ENCODE assay signal across 21 cellular contexts in genomic region chr17:280216-280615, GRCh38.
DNase-seq lines count a peak whose midpoint lies in the region; ATAC-seq, FAIRE-seq and TF ChIP-seq lines count a peak whose summit lies in the region.
"Had no signal": no experiment of that assay in that cellular context is flagged by ENCODE, and none has a peak within 500 bp of the region (broad histone marks: within the 10 kb centered on the region; RNA-seq: fewer than 3 reads in every experiment).

No MANE protein-coding gene starts in this region.

- no peak overlapping the region for H3K9ac ChIP-seq in kidney (ENCODE audit: low read length in 2 of 2)
- no peak overlapping the region for H3K9ac ChIP-seq in parathyroid adenoma

- no peaks in the 10 kb centered on the region for H3K79me2 ChIP-seq in parathyroid adenoma

- H3K27ac ChIP-seq in heart right ventricle = peak overlapping the region; percentile 11 to 82 (median 52)
- peak overlapping the region; percentile 52 to 79 for H3K27ac ChIP-seq in kidney (ENCODE audit: low read depth in 2 of 2, low read length in 2 of 2)
- H3K27ac ChIP-seq in parathyroid adenoma = peak overlapping the region; percentile 32
- H3K27ac ChIP-seq in uterus = peak overlapping the region in 1 of 2 donors; percentile 27

- ATAC-seq in heart right ventricle (peak in 3 of 8 donors; percentile 32 to 51 (median 35)), Right ventricle myocardium inferior (no peak)
- ATAC-seq in activated T-cell treated with anti-CD3 and anti-CD28 coated beads, Interleukin-2, amount 50 U/mL, for 4 hours = no peak
- ATAC-seq: activated naive CD8-positive, alpha-beta T cell treated with anti-CD3 and anti-CD28 coated beads, Interleukin-2, amount 50 U/mL, for 24 hours; natural killer cell treated with Interleukin-12 subunit alpha and Interleukin-12 subunit beta and Interleukin-15 and Interleukin-18, amount 100 ng/mL, for 72 hours; SK-N-SH treated with all-trans-retinoic acid at 6 μM for 48 hours had no signal

- no peak for FAIRE-seq in kidney (lab: Jason Lieb, UNC)
- FAIRE-seq: islet of Langerhans had no signal

- peaks cover 0 to 9% (median 0%) of the 10 kb centered on the region in 11 donors for H3K9me3 ChIP-seq in heart right ventricle
- no peaks in the 10 kb centered on the region for H3K9me3 ChIP-seq in kidney (ENCODE audit: control insufficient read depth in 1 of 2, low read length in 2 of 2)
- no peaks in the 10 kb centered on the region for H3K9me3 ChIP-seq in parathyroid adenoma (ENCODE audit: control insufficient read depth, low read length)
- no peaks in the 10 kb centered on the region for H3K9me3 ChIP-seq in uterus
- no peaks in the 10 kb centered on the region for H3K9me3 ChIP-seq in MG63
- H3K9me3 ChIP-seq: breast epithelium had no signal

- no peak for TF ChIP-seq POLR2A in uterus (IDR thresholded peaks at IDR 0.05)

- H3K4me3 ChIP-seq in heart right ventricle (no peak overlapping the region), kidney (ENCODE audit: low read length in 2 of 2) (no peak overlapping the region), parathyroid adenoma (ENCODE audit: low read depth, low read length) (no peak overlapping the region), uterus (no peak overlapping the region), MG63 (no peak overlapping the region)
- H3K4me3 ChIP-seq: breast epithelium had no signal

- H3K9me3 Mint-ChIP-seq in activated T-cell treated with anti-CD3 and anti-CD28 coated beads, Interleukin-2, amount 50 U/mL, for 4 hours = no peaks in the 10 kb centered on the region
- H3K9me3 Mint-ChIP-seq: activated naive CD8-positive, alpha-beta T cell treated with anti-CD3 and anti-CD28 coated beads, Interleukin-2, amount 50 U/mL, for 24 hours; natural killer cell treated with Interleukin-12 subunit alpha and Interleukin-12 subunit beta and Interleukin-15 and Interleukin-18, amount 100 ng/mL, for 72 hours; T-helper 2 cell treated with Interferon-gamma antibody and Interleukin-4, amounts not matched to agents 5 μg/mL and 100 μg/mL, for 36 hours had no signal

- H3K27me3 Mint-ChIP-seq in activated T-cell treated with anti-CD3 and anti-CD28 coated beads, Interleukin-2, amount 50 U/mL, for 4 hours (ENCODE audit: low read depth) = no peaks in the 10 kb centered on the region
- H3K27me3 Mint-ChIP-seq: activated naive CD8-positive, alpha-beta T cell treated with anti-CD3 and anti-CD28 coated beads, Interleukin-2, amount 50 U/mL, for 24 hours had no signal

- peaks cover 4% of the 10 kb centered on the region for H3K36me3 Mint-ChIP-seq in activated T-cell treated with anti-CD3 and anti-CD28 coated beads, Interleukin-2, amount 50 U/mL, for 4 hours (ENCODE audit: insufficient read depth)
- H3K36me3 Mint-ChIP-seq: natural killer cell treated with Interleukin-12 subunit alpha and Interleukin-12 subunit beta and Interleukin-15 and Interleukin-18, amount 100 ng/mL, for 72 hours had no signal

- TF ChIP-seq CTCF in heart right ventricle (IDR thresholded peaks at IDR 0.05) (no peak), kidney (IDR thresholded peaks at IDR 0.05; ENCODE audit: borderline replicate concordance, extremely low read depth, insufficient read depth) (no peak), parathyroid adenoma (IDR thresholded peaks at IDR 0.05) (no peak), uterus (IDR thresholded peaks at IDR 0.05) (no peak)

- H3K27me3 ChIP-seq in heart right ventricle (no peaks in the 10 kb centered on the region), parathyroid adenoma (ENCODE audit: control insufficient read depth, insufficient read depth, low read length) (no peaks in the 10 kb centered on the region), uterus (no peaks in the 10 kb centered on the region), MG63 (no peaks in the 10 kb centered on the region)
- H3K27me3 ChIP-seq: breast epithelium had no signal

- H3K4me3 Mint-ChIP-seq in activated T-cell treated with anti-CD3 and anti-CD28 coated beads, Interleukin-2, amount 50 U/mL, for 4 hours = no peak overlapping the region
- H3K4me3 Mint-ChIP-seq: activated naive CD8-positive, alpha-beta T cell treated with anti-CD3 and anti-CD28 coated beads, Interleukin-2, amount 50 U/mL, for 24 hours; natural killer cell treated with Interleukin-12 subunit alpha and Interleukin-12 subunit beta and Interleukin-15 and Interleukin-18, amount 100 ng/mL, for 72 hours; T-helper 2 cell treated with Interferon-gamma antibody and Interleukin-4, amounts not matched to agents 5 μg/mL and 100 μg/mL, for 36 hours had no signal

- DNase-seq in heart right ventricle (no peak), Right ventricle myocardium inferior (ENCODE audit: missing footprints) (no peak), kidney (peak; percentile 47), uterus (peak; percentile 1 to 7), MG63 (no peak), A172 (ENCODE audit: low spot score) (no peak)
- DNase-seq in activated T-cell treated with anti-CD3 and anti-CD28 coated beads, Interleukin-2, amount 50 U/mL, for 4 hours = no peak
- DNase-seq: activated CD4-positive, CD25-positive, alpha-beta regulatory T cell; activated naive CD8-positive, alpha-beta T cell treated with anti-CD3 and anti-CD28 coated beads, Interleukin-2, amount 50 U/mL, for 24 hours; cortex of kidney; hypothalamus; NCI-H1105 treated with DMSO at 0.1 percent for 48 hours; NCI-H2081 treated with DMSO at 0.1 percent for 48 hours; NCI-H446 treated with DMSO at 0.1 percent for 48 hours; stimulated activated CD4-positive, alpha-beta T cell treated with anti-CD3 and anti-CD28 coated beads, Interleukin-15, amount 100 ng/mL, for 24 hours had no signal

- H3K36me3 ChIP-seq in heart right ventricle (peaks cover 0 to 3% (median 0%) of the 10 kb centered on the region in 9 donors), kidney (ENCODE audit: control insufficient read depth in 1 of 2, insufficient read depth in 2 of 2, low read length in 2 of 2) (peaks cover 0 to 5% of the 10 kb centered on the region in 2 donors), parathyroid adenoma (ENCODE audit: control insufficient read depth, insufficient read depth, low read length) (no peaks in the 10 kb centered on the region), uterus (no peaks in the 10 kb centered on the region), MG63 (no peaks in the 10 kb centered on the region)
- H3K36me3 ChIP-seq: breast epithelium had no signal

- no peak overlapping the region for H2AFZ ChIP-seq in parathyroid adenoma

- WGBS in heart right ventricle, 2 donors = 67 to 75% methylated on average over 7 of the region's 7 CpGs

- no peak overlapping the region for H3K4me2 ChIP-seq in parathyroid adenoma (ENCODE audit: low read length)

- intact Hi-C loops in heart right ventricle (cut with DNase I) (no loop called here), Right ventricle myocardium inferior (cut with DNase I) (no loop called here), kidney (cut with DNase I) (no loop called here), uterus (cut with DNase I; ENCODE audit: low total_unique reads) (no loop called here)

- H3K4me1 ChIP-seq in heart right ventricle (peaks cover 0 to 14% (median 12%) of the 10 kb centered on the region in 9 donors), kidney (ENCODE audit: control insufficient read depth in 1 of 2, insufficient read depth in 1 of 2, low read depth in 1 of 2, low read length in 2 of 2) (no peaks in the 10 kb centered on the region), parathyroid adenoma (no peaks in the 10 kb centered on the region), uterus (no peaks in the 10 kb centered on the region)
- H3K4me1 ChIP-seq: breast epithelium had no signal

- H3K4me1 Mint-ChIP-seq in activated T-cell treated with anti-CD3 and anti-CD28 coated beads, Interleukin-2, amount 50 U/mL, for 4 hours (ENCODE audit: low read depth) = no peaks in the 10 kb centered on the region
- H3K4me1 Mint-ChIP-seq: activated naive CD8-positive, alpha-beta T cell treated with anti-CD3 and anti-CD28 coated beads, Interleukin-2, amount 50 U/mL, for 24 hours had no signal

Comparison
In these comparisons a context has a peak if more than half of its experiments do, and no peak if none do; other contexts are left out.
1. DNase-seq: peak in kidney (single experiment) and uterus (2 of 2); none in heart right ventricle (0 of 2), Right ventricle myocardium inferior (single experiment), MG63 (single experiment), activated T-cell treated with anti-CD3 and anti-CD28 coated beads, Interleukin-2, amount 50 U/mL, for 4 hours (single experiment) and A172 (single experiment).